In the genomic region with DNA sequence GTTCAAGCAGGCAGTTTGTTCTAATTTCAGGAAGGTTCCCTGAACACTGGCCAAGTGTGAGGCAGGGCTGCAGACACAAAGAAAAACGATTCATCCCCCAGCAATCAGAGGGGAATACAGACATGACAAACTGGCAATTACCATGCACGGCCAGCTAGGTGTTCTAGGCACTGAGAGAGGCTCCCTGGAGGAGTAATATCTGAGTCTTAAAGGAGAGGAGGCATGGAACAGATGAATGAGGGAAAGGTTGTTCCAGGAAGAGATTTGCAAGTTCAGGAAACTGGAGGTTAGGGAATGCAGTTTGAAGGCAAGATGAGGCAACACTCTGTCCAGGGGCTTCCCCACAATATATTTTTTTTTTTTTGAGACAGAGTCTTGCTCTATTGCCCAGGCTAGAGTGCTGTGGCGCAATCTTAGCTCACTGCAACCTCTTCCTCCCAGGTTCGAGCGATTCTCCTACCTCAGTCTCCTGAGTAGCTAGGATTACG, we compare ENCODE assay signal across 23 cellular contexts. TPM values are rescaled to one million over a fixed set of nuclear protein-coding genes. Genes with fewer than 3 reads are reported as not detected.
DNase-seq lines count a peak whose midpoint lies in the region; ATAC-seq, FAIRE-seq and TF ChIP-seq lines count a peak whose summit lies in the region.
"Had no signal": no experiment of that assay in that cellular context is flagged by ENCODE, and none has a peak within 500 bp of the region (broad histone marks: within the 10 kb centered on the region; RNA-seq: fewer than 3 reads in every experiment).

No MANE protein-coding gene starts in this region.

- no peak overlapping the region for H3K4me3 ChIP-seq in left ventricle myocardium inferior
- no peak overlapping the region for H3K4me3 ChIP-seq in K562
- no peak overlapping the region for H3K4me3 ChIP-seq in left lung
- H3K4me3 ChIP-seq in upper lobe of right lung = no peak overlapping the region
- H3K4me3 ChIP-seq: HAP-1, prostate gland, SJCRH30 had no signal

- H3K9me1 ChIP-seq in K562 (ENCODE audit: control insufficient read depth, insufficient read depth, low read length) = no peaks in the 10 kb centered on the region

- no peaks in the 10 kb centered on the region for H3K79me2 ChIP-seq in K562 (ENCODE audit: control insufficient read depth, insufficient read depth, low read length)

- no TSS peak for BruUV-seq in K562 (replicated peaks; lab: Mats Ljungman, UMichigan)

- H3K9me3 ChIP-seq in left ventricle myocardium inferior (replicated peaks) = no peaks in the 10 kb centered on the region
- H3K9me3 ChIP-seq in K562 (replicated peaks; ENCODE audit: control insufficient read depth, insufficient read depth, low read depth, low read length) = no peaks in the 10 kb centered on the region
- no peaks in the 10 kb centered on the region for H3K9me3 ChIP-seq in left lung
- H3K9me3 ChIP-seq in upper lobe of right lung = no peaks in the 10 kb centered on the region
- H3K9me3 ChIP-seq: HAP-1, prostate gland, SJCRH30 had no signal

- H3K36me3 ChIP-seq in left ventricle myocardium inferior = no peaks in the 10 kb centered on the region
- H3K36me3 ChIP-seq in K562 (ENCODE audit: control insufficient read depth, insufficient read depth, low read length) = no peaks in the 10 kb centered on the region
- H3K36me3 ChIP-seq in left lung = no peaks in the 10 kb centered on the region
- H3K36me3 ChIP-seq in upper lobe of right lung = no peaks in the 10 kb centered on the region
- H3K36me3 ChIP-seq: HAP-1, prostate gland had no signal

- 0 out of 2 replicates have a peak, but pooled peaks cover 4% of the 10 kb centered on the region for H4K20me1 ChIP-seq in K562 (replicated peaks; ENCODE audit: control insufficient read depth, insufficient read depth, low read length)

- intact Hi-C loops in left ventricle myocardium inferior (cut with micrococcal nuclease) = no loop called here
- intact Hi-C loops in Right ventricle myocardium superior (cut with DNase I) = no loop called here
- intact Hi-C loops in K562 (cut with micrococcal nuclease) = no loop called here
- intact Hi-C loops in left lung (cut with DNase I) = no loop called here
- intact Hi-C loops in upper lobe of right lung (cut with DNase I) = no loop called here
- intact Hi-C loops in posterior cingulate gyrus (cut with DNase I) = no loop called here

- no peak for ATAC-seq in Right ventricle myocardium superior (ENCODE audit: poor library complexity)
- ATAC-seq in K562 = no peak
- peak; percentile 37 for ATAC-seq in left lung
- ATAC-seq in upper lobe of right lung = peak; percentile 44
- no peak for ATAC-seq in HG02623 (IDR thresholded peaks at IDR 0.05; ENCODE audit: unreplicated experiment)
- ATAC-seq: natural killer cell, PC-3 had no signal

- CTCF ChIA-PET in K562 (lab: Yijun Ruan, JAX; ENCODE audit: low intra/inter-chr PET ratio) = no interaction called here

- TF ChIP-seq CTCF in left ventricle myocardium inferior (IDR thresholded peaks at IDR 0.05; ENCODE audit: borderline replicate concordance) (no peak), K562 (IDR thresholded peaks at IDR 0.05 in 2 of 3, conservative IDR thresholded peaks at IDR 0.05 in 1 of 3; ENCODE audit: insufficient read depth in 2 of 3, low read depth in 1 of 3, low read length in 3 of 3) (no peak), left lung (IDR thresholded peaks at IDR 0.05) (no peak), upper lobe of right lung (IDR thresholded peaks at IDR 0.05) (no peak)

- in situ Hi-C loops in K562 (cut with MboI) = no loop called here

- no peak for TF ChIP-seq POLR2A in K562 (conservative IDR thresholded peaks at IDR 0.05)

- WGBS in K562 (ENCODE audit: insufficient coverage, low coverage, missing lambda C conversion rate) = 0% methylated on average over 6 of the region's 6 CpGs

- no peak for TF ChIP-seq RAD21 in K562 (CRISPR knock-in tag; conservative IDR thresholded peaks at IDR 0.05 in 1 of 2, IDR thresholded peaks at IDR 0.05 in 1 of 2)

- DNase-seq in left ventricle myocardium inferior (no peak), Right ventricle myocardium superior (no peak), K562 (ENCODE audit: extremely low read depth in 1 of 4, low spot score in 3 of 4) (no peak), left lung (no peak), upper lobe of right lung (no peak), hippocampal formation (lab: John Stamatoyannopoulos, UW) (no peak), posterior cingulate gyrus (no peak)
- DNase-seq: activated CD4-positive, alpha-beta T cell treated with anti-CD3 and anti-CD28 coated beads, Interleukin-2, amount 50 U/mL, for 4 hours; activated T-cell treated with anti-CD3 and anti-CD28 coated beads for 4 hours; CD4-positive, CD25-positive, alpha-beta regulatory T cell; central memory CD4-positive, alpha-beta T cell; DMS153; MM.1S; natural killer cell; NCI-H2081; NCI-H526 treated with DMSO at 0.1 percent for 48 hours; PC-3; SJCRH30; T-helper 2 cell had no signal

- peaks cover 58% of the 10 kb centered on the region for H3K4me1 ChIP-seq in left ventricle myocardium inferior
- no peaks in the 10 kb centered on the region for H3K4me1 ChIP-seq in K562 (replicated peaks in 1 of 2; ENCODE audit: control insufficient read depth in 2 of 2, insufficient read depth in 2 of 2, low read length in 2 of 2)
- H3K4me1 ChIP-seq in left lung = peaks cover 0 to 21% of the 10 kb centered on the region in 2 donors
- no peaks in the 10 kb centered on the region for H3K4me1 ChIP-seq in upper lobe of right lung
- H3K4me1 ChIP-seq: prostate gland had no signal

- no peak for TF ChIP-seq EP300 in K562 (IDR thresholded peaks at IDR 0.05; ENCODE audit: low read length)

- POLR2A ChIA-PET in K562 (lab: Yijun Ruan, JAX) = interaction anchor here (0.7 to 1.0 kb wide), 3 partner anchors 12 to 1056 kb away, joined by 3 read pairs; no protein-coding TSS in a partner anchor

- H3K4me2 ChIP-seq in K562 (ENCODE audit: insufficient read depth, low read length) = no peak overlapping the region

- no peaks in the 10 kb centered on the region for H3K27me3 ChIP-seq in left ventricle myocardium inferior (ENCODE audit: low read depth)
- H3K27me3 ChIP-seq in K562 (ENCODE audit: control insufficient read depth in 2 of 2, insufficient read depth in 2 of 2, low read length in 2 of 2) = peaks cover 2 to 30% of the 10 kb centered on the region in 2 experiments; a peak in 3 of 5 replicates
- H3K27me3 ChIP-seq in left lung = no peaks in the 10 kb centered on the region
- no peaks in the 10 kb centered on the region for H3K27me3 ChIP-seq in upper lobe of right lung
- H3K27me3 ChIP-seq: SJCRH30 had no signal

- FAIRE-seq in K562 (lab: Jason Lieb, UNC) = no peak
- FAIRE-seq: islet of Langerhans had no signal

- no peak overlapping the region for H3K9ac ChIP-seq in K562 (ENCODE audit: insufficient read depth in 1 of 2, low read depth in 2 of 2, low read length in 2 of 2)

- no peak overlapping the region for H2AFZ ChIP-seq in K562 (ENCODE audit: low read depth, low read length)

- H3K27ac ChIP-seq in left ventricle myocardium inferior (replicated peaks) = peak overlapping the region; percentile 4
- no peak overlapping the region for H3K27ac ChIP-seq in K562 (ENCODE audit: extremely low read depth, low read depth, low read length)
- peak overlapping the region in 1 of 2 donors; percentile 41 for H3K27ac ChIP-seq in left lung
- H3K27ac ChIP-seq in upper lobe of right lung = no peak overlapping the region
- H3K27ac ChIP-seq: prostate gland, SJCRH30 had no signal

RNA-seq across cellular contexts. Expression of a gene that starts 11.1 kb away (rescaled TPM):
- total RNA-seq in left ventricle myocardium inferior (123 TPM), Right ventricle myocardium superior (130 TPM), K562 (2014; rRNA removed) (not detected in 2 replicates), K562 (2014; rRNA removed; fragmentation: Illumina TruSeq; extraction: Trizol) (not detected in 2 replicates), K562 (2015; rRNA removed; fragmentation: Illumina TruSeq; extraction: Trizol) (0.07 TPM in 1 of 2 replicates, not detected in the other), K562 (2021) (0.04 TPM in 1 of 2 replicates, not detected in the other), left lung (10 to 100 TPM; 43.2 to 47.6 TPM), upper lobe of right lung (44.0 TPM)
- total RNA-seq in K562 (2011; cell fraction: chromatin; rRNA removed; ENCODE audit: low replicate concordance) = not detected in 2 replicates
- total RNA-seq in K562 (2011; cell fraction: nucleolus; rRNA removed) = not detected in 2 replicates
- total RNA-seq in K562 (2011; cell fraction: nucleoplasm; rRNA removed) = not detected in 2 replicates
- polyA plus RNA-seq in K562 (2011; rRNA removed) (0.03 and 0.24 TPM in 2 replicates), K562 (2014; fragmentation: Illumina TruSeq; extraction: Trizol) (not detected in 2 replicates), K562 (2014; fragmentation: Nextera tagmentation; extraction: Ambion mirVana) (not detected), K562 (2014; rRNA removed) (not detected in 2 replicates)
- 0.03 TPM in 1 of 2 replicates, not detected in the other for polyA plus RNA-seq in K562 (2011; cell fraction: cytosol; rRNA removed)
- polyA plus RNA-seq in K562 (2011; cell fraction: nucleus; rRNA removed) = 0.14 TPM in 1 of 2 replicates, not detected in the other
- 0.03 and 0.12 TPM in 2 replicates for polyA plus RNA-seq in K562 (2012)
- 0.15 TPM in 1 of 2 replicates, not detected in the other for polyA minus RNA-seq in K562 (2011; rRNA and poly(A)+ RNA removed)
- polyA minus RNA-seq in K562 (2011; cell fraction: cytosol; rRNA and poly(A)+ RNA removed) = not detected in 2 replicates
- polyA minus RNA-seq in K562 (2011; cell fraction: nucleus; rRNA and poly(A)+ RNA removed) = not detected in 2 replicates

RNA-seq across cellular contexts. Expression of a gene that starts 32.0 kb away (rescaled TPM):
- total RNA-seq in left ventricle myocardium inferior (11.1 TPM), Right ventricle myocardium superior (15.0 TPM), K562 (2014; rRNA removed) (not detected in 2 replicates), K562 (2014; rRNA removed; fragmentation: Illumina TruSeq; extraction: Trizol) (0.22 TPM in 1 of 2 replicates, not detected in the other), K562 (2015; rRNA removed; fragmentation: Illumina TruSeq; extraction: Trizol) (not detected in 2 replicates), K562 (2021) (0.13 TPM in 1 of 2 replicates, not detected in the other), left lung (10 to 100 TPM; 14.1 to 22.1 TPM), upper lobe of right lung (20.2 TPM)
- 0.26 TPM in 1 of 2 replicates, not detected in the other for total RNA-seq in K562 (2011; cell fraction: chromatin; rRNA removed; ENCODE audit: low replicate concordance)
- total RNA-seq in K562 (2011; cell fraction: nucleolus; rRNA removed) = not detected in 2 replicates
- total RNA-seq in K562 (2011; cell fraction: nucleoplasm; rRNA removed) = not detected in 2 replicates
- polyA plus RNA-seq in K562 (2011; rRNA removed) (0.08 and 0.23 TPM in 2 replicates), K562 (2014; fragmentation: Illumina TruSeq; extraction: Trizol) (not detected in 2 replicates), K562 (2014; fragmentation: Nextera tagmentation; extraction: Ambion mirVana) (under 1 TPM; 0.04 TPM), K562 (2014; rRNA removed) (1.3 TPM in 1 of 2 replicates, not detected in the other)
- 0.01 and 0.03 TPM in 2 replicates for polyA plus RNA-seq in K562 (2011; cell fraction: cytosol; rRNA removed)
- polyA plus RNA-seq in K562 (2011; cell fraction: nucleus; rRNA removed) = 0.07 and 0.13 TPM in 2 replicates
- polyA plus RNA-seq in K562 (2012) = 0.12 and 0.55 TPM in 2 replicates
- 0.54 TPM in 1 of 2 replicates, not detected in the other for polyA minus RNA-seq in K562 (2011; rRNA and poly(A)+ RNA removed)
- polyA minus RNA-seq in K562 (2011; cell fraction: cytosol; rRNA and poly(A)+ RNA removed) = 1.3 TPM in 1 of 2 replicates, not detected in the other
- not detected in 2 replicates for polyA minus RNA-seq in K562 (2011; cell fraction: nucleus; rRNA and poly(A)+ RNA removed)

RNA-seq across cellular contexts. Expression of a gene that starts 48.4 kb away (rescaled TPM):
- total RNA-seq in left ventricle myocardium inferior (13.1 TPM), Right ventricle myocardium superior (11.9 TPM), K562 (2014; rRNA removed) (19.6 and 19.7 TPM in 2 replicates), K562 (2014; rRNA removed; fragmentation: Illumina TruSeq; extraction: Trizol) (27.2 and 30.0 TPM in 2 replicates), K562 (2015; rRNA removed; fragmentation: Illumina TruSeq; extraction: Trizol) (25.8 and 28.5 TPM in 2 replicates), K562 (2021) (22.0 and 22.4 TPM in 2 replicates), left lung (10 to 100 TPM; 33.5 to 52.2 TPM), upper lobe of right lung (42.7 TPM)
- 4.2 and 10.1 TPM in 2 replicates for total RNA-seq in K562 (2011; cell fraction: chromatin; rRNA removed; ENCODE audit: low replicate concordance)
- 3.0 and 3.3 TPM in 2 replicates for total RNA-seq in K562 (2011; cell fraction: nucleolus; rRNA removed)
- total RNA-seq in K562 (2011; cell fraction: nucleoplasm; rRNA removed) = 6.1 and 12.7 TPM in 2 replicates
- polyA plus RNA-seq in K562 (2011; rRNA removed) (25.8 and 32.6 TPM in 2 replicates), K562 (2014; fragmentation: Illumina TruSeq; extraction: Trizol) (24.6 and 28.9 TPM in 2 replicates), K562 (2014; fragmentation: Nextera tagmentation; extraction: Ambion mirVana) (10 to 100 TPM; 11.6 to 14.9 TPM), K562 (2014; rRNA removed) (18.8 and 20.6 TPM in 2 replicates)
- 11.5 and 16.4 TPM in 2 replicates for polyA plus RNA-seq in K562 (2011; cell fraction: cytosol; rRNA removed)
- 6.1 and 7.8 TPM in 2 replicates for polyA plus RNA-seq in K562 (2011; cell fraction: nucleus; rRNA removed)
- polyA plus RNA-seq in K562 (2012) = 19.3 and 26.0 TPM in 2 replicates
- 34.0 and 34.2 TPM in 2 replicates for polyA minus RNA-seq in K562 (2011; rRNA and poly(A)+ RNA removed)
- 12.6 and 13.2 TPM in 2 replicates for polyA minus RNA-seq in K562 (2011; cell fraction: cytosol; rRNA and poly(A)+ RNA removed)
- polyA minus RNA-seq in K562 (2011; cell fraction: nucleus; rRNA and poly(A)+ RNA removed) = 3.6 and 7.0 TPM in 2 replicates

Comparison
In these comparisons a context has a peak if more than half of its experiments do, and no peak if none do; other contexts are left out.
1. ATAC-seq: peak in left lung (single experiment) and upper lobe of right lung (single experiment); none in Right ventricle myocardium superior (single experiment), K562 (single experiment) and HG02623 (single experiment).
2. RNA of a gene that starts 11.1 kb away (total RNA-seq): 130 TPM in Right ventricle myocardium superior (single experiment), 123 TPM in left ventricle myocardium inferior (single experiment), 43.2 to 47.6 TPM in left lung and 44.0 TPM in upper lobe of right lung (single experiment); 0.04 to 0.07 TPM in K562; every median in the first group is over 10 times any median in the second.